In genomic region chr10:3811331-3811870, GRCh38 we compare ENCODE assay signal across 8 cellular contexts. TPM values are rescaled to one million over a fixed set of nuclear protein-coding genes. Genes with fewer than 3 reads are reported as not detected.
A peak's percentile ranks its signal among the peaks of the same experiment; 100 is the strongest.
DNase-seq lines count a peak whose midpoint lies in the region; ATAC-seq, FAIRE-seq and TF ChIP-seq lines count a peak whose summit lies in the region.

No MANE protein-coding gene starts in this region.

- no peak overlapping the region for H2AFZ ChIP-seq in PC-3 (ENCODE audit: low read length)
- peak overlapping the region; percentile 55 for H2AFZ ChIP-seq in GM12878 (ENCODE audit: control insufficient read depth, low read depth, low read length)

- POLR2A ChIA-PET in PC-3 (lab: Charles Lee; ENCODE audit: unreplicated experiment), result interaction anchor here (0.6 kb wide), 1 partner anchor 135 kb away, joined by 4 read pairs; no protein-coding TSS in a partner anchor
- POLR2A ChIA-PET in GM12878 (lab: Charles Lee), result interaction anchor here (1.1 to 4.6 kb wide), 10 partner anchors 16 to 64 kb away, joined by 3 to 54 read pairs (median 16); partner anchors contain the start of gene KLF6

- RAD21 ChIA-PET in GM12878 (lab: Charles Lee; ENCODE audit: unreplicated experiment), result interaction anchor here (0.7 to 6.4 kb wide), 15 partner anchors 13 to 124 kb away, joined by 3 to 83 read pairs (median 6); partner anchors contain the start of gene KLF6

- TF ChIP-seq EP300 in GM12878 (IDR thresholded peaks at IDR 0.05; ENCODE audit: borderline replicate concordance in 1 of 2, control insufficient read depth in 1 of 2, low read depth in 2 of 2, low read length in 2 of 2), result peak; percentile 62 to 69; a peak in 3 of 4 replicates

- H3K4me1 ChIP-seq in PC-3 (ENCODE audit: insufficient read depth, low read length) (peaks cover 59% of the 10 kb centered on the region), GM12878 (ENCODE audit: control insufficient read depth, insufficient read depth, low read length) (peaks cover 41% of the 10 kb centered on the region), thyroid gland (peaks cover 32 to 61% of the 10 kb centered on the region in 2 donors)

- peak; percentile 50 for DNase-seq in PC-3
- DNase-seq in GM12878 (ENCODE audit: low read depth, low spot score), result peak; percentile 76
- DNase-seq in left lobe of liver (ENCODE audit: low spot score), result peak; percentile 74
- peak; percentile 68 to 73 for DNase-seq in thyroid gland
- DNase-seq in COR-L47 (lab: John Stamatoyannopoulos, UW), result no peak
- no peak for DNase-seq in urothelium cell line (ENCODE audit: low spot score)

- no peaks in the 10 kb centered on the region for H3K9me3 ChIP-seq in PC-3 (ENCODE audit: low read length)
- no peaks in the 10 kb centered on the region; the same call in 2 of the 3 replicates for H3K9me3 ChIP-seq in GM12878 (replicated peaks; ENCODE audit: control insufficient read depth, insufficient read depth, low read length)
- no peaks in the 10 kb centered on the region for H3K9me3 ChIP-seq in thyroid gland

- 3% methylated on average over 7 of the region's 7 CpGs for WGBS in GM12878 (ENCODE audit: insufficient coverage, insufficient replicate concordance, low lambda C conversion rate, missing lambda C conversion rate)
- WGBS in thyroid gland, 2 donors, result 21 to 27% methylated on average over 7 of the region's 7 CpGs

- SMC1A ChIA-PET in GM12878 (lab: Charles Lee; ENCODE audit: uncharacterized antibody, unreplicated experiment), result interaction anchor here (0.6 to 16.8 kb wide), 24 partner anchors 18 to 235 kb away, joined by 3 to 280 read pairs (median 5); partner anchors contain the start of gene KLF6

- H4K20me1 ChIP-seq in PC-3 (ENCODE audit: low read length) (no peaks in the 10 kb centered on the region), GM12878 (ENCODE audit: control insufficient read depth, insufficient read depth) (no peaks in the 10 kb centered on the region)

- H3K4me2 ChIP-seq in PC-3 (ENCODE audit: low read length) (peak overlapping the region; percentile 67), GM12878 (ENCODE audit: control insufficient read depth, insufficient read depth) (peak overlapping the region; percentile 53)

- TF ChIP-seq POLR2A in GM12878 (IDR thresholded peaks at IDR 0.05; ENCODE audit: low read depth, low read length) (peak; percentile 24; the same call in 1 of the 2 replicates), thyroid gland (IDR thresholded peaks at IDR 0.05) (peak in 1 of 2 donors; percentile 67)

- CTCF ChIA-PET in PC-3 (lab: Charles Lee) (no interaction called here), GM12878 (lab: Yijun Ruan, JAX) (interaction anchor here (0.7 to 2.8 kb wide), 16 partner anchors 11 to 123 kb away, joined by 3 to 18 read pairs (median 4); partner anchors contain the start of gene KLF6)

- BruUV-seq in PC-3 (replicated peaks; lab: Mats Ljungman, UMichigan), result no TSS peak
- no TSS peak for BruUV-seq in GM12878 (replicated peaks; lab: Mats Ljungman, UMichigan)

- H3K27me3 ChIP-seq in PC-3 (ENCODE audit: low read length) (no peaks in the 10 kb centered on the region), GM12878 (replicated peaks in 1 of 2; ENCODE audit: control insufficient read depth in 2 of 2, insufficient read depth in 2 of 2, low read length in 1 of 2) (no peaks in the 10 kb centered on the region), thyroid gland (no peaks in the 10 kb centered on the region)

- H3K79me2 ChIP-seq in PC-3 (ENCODE audit: low read length) (peaks cover 6% of the 10 kb centered on the region; the same call in 1 of the 2 replicates), GM12878 (ENCODE audit: control insufficient read depth, insufficient read depth, low read length) (no peaks in the 10 kb centered on the region)

- TF ChIP-seq RAD21 in GM12878 (IDR thresholded peaks at IDR 0.05; ENCODE audit: insufficient read depth, low read depth, low read length), result peak; percentile 26; the same call in 1 of the 2 replicates

- peak; percentile 77 for FAIRE-seq in GM12878 (lab: Jason Lieb, UNC)
- no peak for FAIRE-seq in urothelium cell line (lab: Jason Lieb, UNC)

- H3K9me2 ChIP-seq in PC-3 (replicated peaks; ENCODE audit: low read length), result no peaks in the 10 kb centered on the region

- TF ChIP-seq CTCF in PC-3 (conservative IDR thresholded peaks at IDR 0.05; ENCODE audit: low read depth, low read length) (no peak), GM12878 (IDR thresholded peaks at IDR 0.05 in 2 of 3, conservative IDR thresholded peaks at IDR 0.05 in 1 of 3; ENCODE audit: control insufficient read depth in 2 of 3, extremely low read depth in 1 of 3, insufficient read depth in 1 of 3, low read depth in 3 of 3, low read length in 3 of 3) (no peak), thyroid gland (IDR thresholded peaks at IDR 0.05) (no peak)

- peak overlapping the region; percentile 99 for H3K9ac ChIP-seq in PC-3 (ENCODE audit: low read length)
- peak overlapping the region; percentile 46 for H3K9ac ChIP-seq in GM12878 (ENCODE audit: control insufficient read depth, insufficient read depth, low read length)

- H3K4me3 ChIP-seq in PC-3 (ENCODE audit: low read length), result no peak overlapping the region
- H3K4me3 ChIP-seq in GM12878, result peak overlapping the region; percentile 55; the same call in 1 of the 2 replicates
- no peak overlapping the region for H3K4me3 ChIP-seq in thyroid gland (replicated peaks in 1 of 3)

- in situ Hi-C loops in GM12878 (cut with MboI), result no loop called here

- H3K36me3 ChIP-seq in PC-3 (ENCODE audit: low read depth, low read length), result no peaks in the 10 kb centered on the region
- H3K36me3 ChIP-seq in GM12878 (ENCODE audit: control insufficient read depth in 2 of 2, insufficient read depth in 2 of 2, low read length in 1 of 2), result no peaks in the 10 kb centered on the region
- H3K36me3 ChIP-seq in thyroid gland, result no peaks in the 10 kb centered on the region

- intact Hi-C loops in PC-3 (cut with micrococcal nuclease), result loop anchor here (2.0 kb wide), 1 partner anchor 17 kb away; no protein-coding TSS in a partner anchor
- intact Hi-C loops in GM12878 (cut with micrococcal nuclease; ENCODE audit: unreplicated experiment), result loop anchor here (1.0 kb wide), 3 partner anchors 26 to 91 kb away; partner anchors contain the start of gene KLF6
- intact Hi-C loops in thyroid gland (cut with DNase I), result no loop called here

- ATAC-seq in GM18858 (IDR thresholded peaks at IDR 0.05; ENCODE audit: unreplicated experiment) (peak; percentile 82), HG02840 (IDR thresholded peaks at IDR 0.05; ENCODE audit: low FRiP score, unreplicated experiment) (peak; percentile 63), PC-3 (no peak), GM12878 (peak; percentile 87), left lobe of liver (peak; percentile 70)

- H3K27ac ChIP-seq in PC-3 (ENCODE audit: low read length) (peak overlapping the region; percentile 100), GM12878 (ENCODE audit: control insufficient read depth, insufficient read depth) (peak overlapping the region; percentile 82), thyroid gland (peak overlapping the region; percentile 92 to 100 (median 100))

- peaks cover 3% of the 10 kb centered on the region for H3F3A ChIP-seq in PC-3 (ENCODE audit: low read length, unreplicated experiment)

TF ChIP-seq in GM12878, 131 proteins besides CTCF, POLR2A, EP300 and RAD21 (continues in another document):
- TF ChIP-seq STAT1 (conservative IDR thresholded peaks at IDR 0.05) (no peak), NFIC (IDR thresholded peaks at IDR 0.05; ENCODE audit: low read depth, low read length) (peak; percentile 81), ETV6 (conservative IDR thresholded peaks at IDR 0.05 in 1 of 2, IDR thresholded peaks at IDR 0.05 in 1 of 2; ENCODE audit: borderline replicate concordance in 1 of 2, low read depth in 1 of 2) (peak in 1 of 2 experiments; percentile 74; a peak in 2 of 4 replicates), IRF4 (IDR thresholded peaks at IDR 0.05; ENCODE audit: low read depth, low read length) (peak; percentile 90), MEF2B (IDR thresholded peaks at IDR 0.05; ENCODE audit: partially characterized antibody, poor library complexity, severe bottlenecking) (peak; percentile 68), CBX5 (IDR thresholded peaks at IDR 0.05; ENCODE audit: low read depth) (peak; percentile 80; the same call in 1 of the 2 replicates), HDAC2 (IDR thresholded peaks at IDR 0.05) (no peak), FOXK2 (IDR thresholded peaks at IDR 0.05) (no peak), NR2F1 (conservative IDR thresholded peaks at IDR 0.05) (peak; percentile 89), SREBF2 (IDR thresholded peaks at IDR 0.05; ENCODE audit: low read length) (no peak), BCL11A (IDR thresholded peaks at IDR 0.05; ENCODE audit: low read depth, low read length) (peak; percentile 76; the same call in 1 of the 2 replicates), ZNF622 (IDR thresholded peaks at IDR 0.05) (no peak)
- TF ChIP-seq, protein P1, sequence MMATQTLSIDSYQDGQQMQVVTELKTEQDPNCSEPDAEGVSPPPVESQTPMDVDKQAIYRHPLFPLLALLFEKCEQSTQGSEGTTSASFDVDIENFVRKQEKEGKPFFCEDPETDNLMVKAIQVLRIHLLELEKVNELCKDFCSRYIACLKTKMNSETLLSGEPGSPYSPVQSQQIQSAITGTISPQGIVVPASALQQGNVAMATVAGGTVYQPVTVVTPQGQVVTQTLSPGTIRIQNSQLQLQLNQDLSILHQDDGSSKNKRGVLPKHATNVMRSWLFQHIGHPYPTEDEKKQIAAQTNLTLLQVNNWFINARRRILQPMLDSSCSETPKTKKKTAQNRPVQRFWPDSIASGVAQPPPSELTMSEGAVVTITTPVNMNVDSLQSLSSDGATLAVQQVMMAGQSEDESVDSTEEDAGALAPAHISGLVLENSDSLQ (IDR thresholded peaks at IDR 0.05), result peak; percentile 64

RNA-seq across cellular contexts. Expression of gene KLF6, which starts 26.4 kb away (rescaled TPM):
- 94.5 and 112 TPM in 2 replicates for total RNA-seq in PC-3 (2014; rRNA removed)
- 102 and 109 TPM in 2 replicates for total RNA-seq in GM12878 (2013; cell fraction: nucleolus; rRNA removed)
- 17.6 and 19.9 TPM in 2 replicates for total RNA-seq in GM12878 (2014; rRNA removed)
- total RNA-seq in GM12878 (2014; rRNA removed; fragmentation: Illumina TruSeq; extraction: Trizol), result 16.1 and 16.2 TPM in 2 replicates
- total RNA-seq in GM12878 (2021), result 42.1 and 47.3 TPM in 2 replicates
- 25.2 TPM for polyA plus RNA-seq in GM12878 (2011; ENCODE audit: low read depth)
- polyA plus RNA-seq in GM12878 (2011; rRNA removed), result 31.5 and 32.0 TPM in 2 replicates
- polyA plus RNA-seq in GM12878 (2011; cell fraction: cytosol; rRNA removed), result 29.9 and 31.3 TPM in 2 replicates
- polyA plus RNA-seq in GM12878 (2011; cell fraction: nucleus; rRNA removed), result 60.5 and 74.6 TPM in 2 replicates
- polyA plus RNA-seq in GM12878 (2012), result 49.8 and 49.9 TPM in 2 replicates
- 21.6 and 26.4 TPM in 2 replicates for polyA plus RNA-seq in GM12878 (2014; fragmentation: Illumina TruSeq; extraction: Trizol)
- polyA plus RNA-seq in GM12878 (2014; fragmentation: Nextera tagmentation; extraction: Ambion mirVana), result 10 to 100 TPM in 1 of 2 experiments, 1 to 10 TPM in 1; 7.4 to 15.4 TPM
- polyA plus RNA-seq in GM12878 (2014; rRNA removed), result 20.2 and 25.4 TPM in 2 replicates
- 10 to 100 TPM; 48.6 to 54.1 TPM for polyA plus RNA-seq in GM12878 (2016; fragmentation: Nextera tagmentation; extraction: Ambion mirVana)
- 78.3 and 96.8 TPM in 2 replicates for polyA minus RNA-seq in GM12878 (2011; rRNA and poly(A)+ RNA removed)
- 15.2 and 23.9 TPM in 2 replicates for polyA minus RNA-seq in GM12878 (2011; cell fraction: cytosol; rRNA and poly(A)+ RNA removed)
- 201 and 273 TPM in 2 replicates for polyA minus RNA-seq in GM12878 (2011; cell fraction: nucleus; rRNA and poly(A)+ RNA removed)
- 27.3 TPM for total RNA-seq in left lobe of liver
- 100 to 1,000 TPM in 2 of 4 donors, 10 to 100 TPM in 2; 50.4 to 166 (median 103) TPM for total RNA-seq in thyroid gland

Comparison
In these comparisons a context has a peak if more than half of its experiments do, and no peak if none do; other contexts are left out.
1. DNase-seq: peak in PC-3 (single experiment), GM12878 (single experiment), left lobe of liver (single experiment) and thyroid gland (2 of 2); none in COR-L47 (single experiment) and urothelium cell line (single experiment).
2. Peak in every context shown above with its lines, with median percentiles within 50 percentile points of each other: H3K27ac ChIP-seq.